ENCODE assay signal across 35 cellular contexts in the genomic region with DNA sequence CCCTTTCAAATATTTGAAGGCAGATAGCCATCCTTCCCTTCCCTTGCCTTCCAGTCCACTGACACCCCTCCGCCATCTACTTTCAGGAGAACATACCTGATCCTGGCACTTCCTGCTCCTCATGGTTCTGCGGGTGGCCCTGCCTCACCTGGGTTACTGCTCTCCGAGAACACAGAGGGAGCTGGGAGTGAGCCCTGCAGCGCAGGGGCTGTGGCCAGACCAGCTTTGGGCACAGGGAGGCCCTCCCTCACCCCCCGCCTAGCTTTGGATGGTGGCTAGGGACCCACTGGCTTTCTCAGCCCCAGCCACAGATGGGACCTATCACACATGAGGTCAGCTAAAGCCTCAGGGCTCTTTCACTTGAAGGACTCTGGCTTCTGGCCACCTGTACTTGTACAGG. TPM values are rescaled to one million over a fixed set of nuclear protein-coding genes. Genes with fewer than 3 reads are reported as not detected.
"Had no signal": no experiment of that assay in that cellular context is flagged by ENCODE, and none has a peak within 500 bp of the region (broad histone marks: within the 10 kb centered on the region; RNA-seq: fewer than 3 reads in every experiment).

No MANE protein-coding gene starts in this region.

- H3K9me3 ChIP-seq: ascending aorta, heart left ventricle, lower lobe of right lung, pancreas, prostate gland, upper lobe of left lung had no signal

- FAIRE-seq: pancreas had no signal

- H3K4me1 ChIP-seq: ascending aorta, lower lobe of right lung, pancreas, prostate gland had no signal

- H3K4me3 Mint-ChIP-seq: activated B cell treated with CpG ODN at 0.5 μM for 24 hours; activated CD4-positive, alpha-beta T cell treated with anti-CD3 and anti-CD28 coated beads for 36 hours; activated CD8-positive, alpha-beta memory T cell treated with anti-CD3 and anti-CD28 coated beads, Interleukin-2, amount 10 ng/mL, durations not matched to agents 7 days and 5 days; activated CD8-positive, alpha-beta T cell treated with anti-CD3 and anti-CD28 coated beads, Interleukin-2, amount 10 ng/mL, durations not matched to agents 7 days and 5 days; stimulated activated memory B cell treated with anti-CD40 and anti-IgM and Interleukin-4, amounts not matched to agents 10 μg/mL and 1 μg/mL and 100 μg/mL, for 72 hours; T-helper 1 cell treated with Interleukin-12 subunit alpha and Interleukin-12 subunit beta and Interleukin-4 antibody, amounts not matched to agents 30 μg/mL and 1 μg/mL, for 36 hours had no signal

- H3K36me3 Mint-ChIP-seq: activated CD8-positive, alpha-beta memory T cell treated with anti-CD3 and anti-CD28 coated beads, Interleukin-2, amount 10 ng/mL, durations not matched to agents 7 days and 5 days; activated naive CD8-positive, alpha-beta T cell; brain; immature natural killer cell; stimulated activated memory B cell treated with anti-CD40 and anti-IgM and Interleukin-4, amounts not matched to agents 10 μg/mL and 1 μg/mL and 100 μg/mL, for 72 hours had no signal

- H3K27ac Mint-ChIP-seq: activated B cell treated with CpG ODN at 0.5 μM for 24 hours; activated CD4-positive, alpha-beta T cell treated with anti-CD3 and anti-CD28 coated beads for 36 hours; activated CD8-positive, alpha-beta memory T cell treated with anti-CD3 and anti-CD28 coated beads, Interleukin-2, amount 10 ng/mL, durations not matched to agents 7 days and 5 days; activated CD8-positive, alpha-beta T cell treated with anti-CD3 and anti-CD28 coated beads, Interleukin-2, amount 10 ng/mL, durations not matched to agents 7 days and 5 days; activated naive CD8-positive, alpha-beta T cell; activated T-helper 2 cell treated with anti-CD3 and anti-CD28 coated beads, Interferon-gamma antibody, Interleukin-2, Interleukin-4, amounts not matched to agents 10 μg/mL and 5 μg/mL and 100 μg/mL, durations not matched to agents 14 hours and 24 hours and 36 hours; effector memory CD8-positive, alpha-beta T cell; immature natural killer cell; stimulated activated memory B cell treated with anti-CD40 and anti-IgM and Interleukin-4, amounts not matched to agents 10 μg/mL and 1 μg/mL and 100 μg/mL, for 72 hours; stimulated activated naive CD8-positive, alpha-beta T cell treated with anti-CD3 and anti-CD28 coated beads, Interleukin-15, amount 100 ng/mL, for 72 hours; T-helper 1 cell treated with Interleukin-12 subunit alpha and Interleukin-12 subunit beta and Interleukin-4 antibody, amounts not matched to agents 30 μg/mL and 1 μg/mL, for 36 hours had no signal

- DNase-seq: activated B cell treated with CpG ODN at 0.5 μM for 24 hours; activated CD4-positive, alpha-beta T cell treated with anti-CD3 and anti-CD28 coated beads for 36 hours; activated CD8-positive, alpha-beta memory T cell treated with anti-CD3 and anti-CD28 coated beads, Interleukin-2, amount 10 ng/mL, durations not matched to agents 7 days and 5 days; activated CD8-positive, alpha-beta T cell treated with anti-CD3 and anti-CD28 coated beads, Interleukin-2, amount 10 ng/mL, durations not matched to agents 7 days and 5 days; activated T-cell treated with anti-CD3 and anti-CD28 coated beads, Interleukin-2, amount 50 U/mL, for 48 hours; cortex of kidney; effector memory CD8-positive, alpha-beta T cell; foreskin fibroblast; hypothalamus; immature natural killer cell; lower lobe of right lung; mesendoderm; nucleus accumbens; pancreas; retina; stimulated activated CD4-positive, alpha-beta T cell treated with anti-CD3 and anti-CD28 coated beads, Interleukin-1b, Interleukin-23, amount 100 ng/mL, for 48 hours; stimulated activated CD4-positive, alpha-beta T cell treated with anti-CD3 and anti-CD28 coated beads, Interleukin-4, amount 100 ng/mL, for 4 hours; stimulated activated CD8-positive, alpha-beta memory T cell treated with anti-CD3 and anti-CD28 coated beads, Interleukin-4, amount 100 ng/mL, for 48 hours; stimulated activated naive CD8-positive, alpha-beta T cell treated with anti-CD3 and anti-CD28 coated beads, Interleukin-15, amount 100 ng/mL, for 72 hours; substantia nigra; SW 1271; upper lobe of left lung had no signal

- H3K27ac ChIP-seq: ascending aorta, cardiac muscle cell, heart left ventricle, lower lobe of right lung, pancreas, prostate gland, skin epidermis, upper lobe of left lung had no signal

- ATAC-seq: activated CD4-positive, alpha-beta T cell treated with anti-CD3 and anti-CD28 coated beads for 36 hours; activated CD8-positive, alpha-beta memory T cell treated with anti-CD3 and anti-CD28 coated beads, Interleukin-2, amount 10 ng/mL, durations not matched to agents 7 days and 5 days; activated CD8-positive, alpha-beta T cell treated with anti-CD3 and anti-CD28 coated beads, Interleukin-2, amount 10 ng/mL, durations not matched to agents 7 days and 5 days; effector memory CD8-positive, alpha-beta T cell; esophagus mucosa; heart left ventricle; left lobe of liver; lower lobe of right lung; pancreas; sciatic nerve; stimulated activated memory B cell treated with anti-CD40 and anti-IgM and Interleukin-4, amounts not matched to agents 10 μg/mL and 1 μg/mL and 100 μg/mL, for 72 hours; stimulated activated naive CD8-positive, alpha-beta T cell treated with anti-CD3 and anti-CD28 coated beads, Interleukin-15, amount 100 ng/mL, for 72 hours had no signal

- H3K4me1 Mint-ChIP-seq: activated B cell treated with CpG ODN at 0.5 μM for 24 hours; activated CD4-positive, alpha-beta T cell treated with anti-CD3 and anti-CD28 coated beads for 36 hours; activated CD8-positive, alpha-beta memory T cell treated with anti-CD3 and anti-CD28 coated beads, Interleukin-2, amount 10 ng/mL, durations not matched to agents 7 days and 5 days; stimulated activated memory B cell treated with anti-CD40 and anti-IgM and Interleukin-4, amounts not matched to agents 10 μg/mL and 1 μg/mL and 100 μg/mL, for 72 hours; stimulated activated naive CD8-positive, alpha-beta T cell treated with anti-CD3 and anti-CD28 coated beads, Interleukin-15, amount 100 ng/mL, for 72 hours had no signal

- H3K36me3 ChIP-seq: ascending aorta, cardiac muscle cell, heart left ventricle, lower lobe of right lung, pancreas, prostate gland, upper lobe of left lung had no signal

- H3K4me3 ChIP-seq: ascending aorta, cardiac muscle cell, heart left ventricle, lower lobe of right lung, pancreas, prostate gland, skin epidermis, upper lobe of left lung had no signal

- H3K27me3 ChIP-seq: ascending aorta had no signal

- H3K9me3 Mint-ChIP-seq: activated B cell treated with CpG ODN at 0.5 μM for 24 hours; activated T-helper 2 cell treated with anti-CD3 and anti-CD28 coated beads, Interferon-gamma antibody, Interleukin-2, Interleukin-4, amounts not matched to agents 10 μg/mL and 5 μg/mL and 100 μg/mL, durations not matched to agents 14 hours and 24 hours and 36 hours; effector memory CD8-positive, alpha-beta T cell; stimulated activated memory B cell treated with anti-CD40 and anti-IgM and Interleukin-4, amounts not matched to agents 10 μg/mL and 1 μg/mL and 100 μg/mL, for 72 hours; stimulated activated naive CD8-positive, alpha-beta T cell treated with anti-CD3 and anti-CD28 coated beads, Interleukin-15, amount 100 ng/mL, for 72 hours; T-helper 1 cell treated with Interleukin-12 subunit alpha and Interleukin-12 subunit beta and Interleukin-4 antibody, amounts not matched to agents 30 μg/mL and 1 μg/mL, for 36 hours had no signal

RNA-seq across cellular contexts. Expression of gene IQSEC3, which starts 12.4 kb away (rescaled TPM):
- total RNA-seq: activated B cell treated with CpG ODN at 0.5 μM for 24 hours; activated CD4-positive, alpha-beta T cell treated with anti-CD3 and anti-CD28 coated beads for 36 hours had no signal
